Comparison of ENCODE assay signal across 2 cellular contexts in the genomic region with DNA sequence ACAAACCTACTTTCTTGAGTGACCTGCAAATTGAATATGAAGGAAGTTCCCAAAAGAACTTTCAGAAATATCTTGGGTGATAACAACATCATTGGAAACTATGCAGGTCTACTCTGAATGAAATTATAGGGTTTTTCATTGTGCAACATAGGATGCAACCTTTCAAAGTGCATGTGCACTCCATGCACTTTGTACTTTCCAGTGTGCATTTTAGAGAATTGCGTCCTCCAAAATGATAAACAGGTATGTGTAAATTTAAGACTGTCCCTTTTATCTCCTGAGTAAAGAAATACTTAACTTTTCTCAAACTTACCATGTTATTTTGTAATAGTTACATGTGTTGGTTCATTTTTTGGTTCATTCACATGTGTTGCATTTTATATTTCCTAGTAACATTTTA.
TF ChIP-seq lines count a peak whose summit lies in the region.

No MANE protein-coding gene starts in this region.

TF ChIP-seq in IMR-90, 13 proteins besides CTCF, POLR2A, EP300 and RAD21:
- no peak for TF ChIP-seq NFE2L2 (IDR thresholded peaks at IDR 0.05; ENCODE audit: low read depth, low read length)

TF ChIP-seq in HepG2, 621 proteins besides CTCF, POLR2A, EP300 and RAD21 (continues in another document):
- peak; percentile 40; the same call in 1 of the 2 replicates for TF ChIP-seq BCL6 (CRISPR knock-in tag; IDR thresholded peaks at IDR 0.05)
- no peak for TF ChIP-seq CENPT (CRISPR knock-in tag; IDR thresholded peaks at IDR 0.05; ENCODE audit: low read depth)
- TF ChIP-seq PHF5A (CRISPR knock-in tag; IDR thresholded peaks at IDR 0.05; ENCODE audit: low read depth, unreplicated experiment), result no peak
- TF ChIP-seq, protein P1, sequence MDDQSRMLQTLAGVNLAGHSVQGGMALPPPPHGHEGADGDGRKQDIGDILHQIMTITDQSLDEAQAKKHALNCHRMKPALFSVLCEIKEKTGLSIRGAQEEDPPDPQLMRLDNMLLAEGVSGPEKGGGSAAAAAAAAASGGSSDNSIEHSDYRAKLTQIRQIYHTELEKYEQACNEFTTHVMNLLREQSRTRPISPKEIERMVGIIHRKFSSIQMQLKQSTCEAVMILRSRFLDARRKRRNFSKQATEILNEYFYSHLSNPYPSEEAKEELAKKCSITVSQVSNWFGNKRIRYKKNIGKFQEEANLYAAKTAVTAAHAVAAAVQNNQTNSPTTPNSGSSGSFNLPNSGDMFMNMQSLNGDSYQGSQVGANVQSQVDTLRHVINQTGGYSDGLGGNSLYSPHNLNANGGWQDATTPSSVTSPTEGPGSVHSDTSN (CRISPR knock-in tag; IDR thresholded peaks at IDR 0.05; ENCODE audit: borderline replicate concordance), result no peak
- no peak for TF ChIP-seq WIZ (CRISPR knock-in tag; IDR thresholded peaks at IDR 0.05)
- TF ChIP-seq FOXA3 (CRISPR knock-in tag; IDR thresholded peaks at IDR 0.05), result peak; percentile 57; the same call in 1 of the 2 replicates
- no peak for TF ChIP-seq YY1 (IDR thresholded peaks at IDR 0.05; ENCODE audit: insufficient read depth, insufficient replicate concordance, low read depth, low read length)
- no peak for TF ChIP-seq FOXP1 (IDR thresholded peaks at IDR 0.05)
- peak; percentile 70; the same call in 1 of the 2 replicates for TF ChIP-seq FOXP1 (CRISPR knock-in tag; IDR thresholded peaks at IDR 0.05)
- peak; percentile 22; the same call in 1 of the 2 replicates for TF ChIP-seq NR2F6 (IDR thresholded peaks at IDR 0.05)
- TF ChIP-seq NR2F6 (CRISPR knock-in tag; IDR thresholded peaks at IDR 0.05), result peak; percentile 15; the same call in 1 of the 2 replicates
- TF ChIP-seq, protein P2, sequence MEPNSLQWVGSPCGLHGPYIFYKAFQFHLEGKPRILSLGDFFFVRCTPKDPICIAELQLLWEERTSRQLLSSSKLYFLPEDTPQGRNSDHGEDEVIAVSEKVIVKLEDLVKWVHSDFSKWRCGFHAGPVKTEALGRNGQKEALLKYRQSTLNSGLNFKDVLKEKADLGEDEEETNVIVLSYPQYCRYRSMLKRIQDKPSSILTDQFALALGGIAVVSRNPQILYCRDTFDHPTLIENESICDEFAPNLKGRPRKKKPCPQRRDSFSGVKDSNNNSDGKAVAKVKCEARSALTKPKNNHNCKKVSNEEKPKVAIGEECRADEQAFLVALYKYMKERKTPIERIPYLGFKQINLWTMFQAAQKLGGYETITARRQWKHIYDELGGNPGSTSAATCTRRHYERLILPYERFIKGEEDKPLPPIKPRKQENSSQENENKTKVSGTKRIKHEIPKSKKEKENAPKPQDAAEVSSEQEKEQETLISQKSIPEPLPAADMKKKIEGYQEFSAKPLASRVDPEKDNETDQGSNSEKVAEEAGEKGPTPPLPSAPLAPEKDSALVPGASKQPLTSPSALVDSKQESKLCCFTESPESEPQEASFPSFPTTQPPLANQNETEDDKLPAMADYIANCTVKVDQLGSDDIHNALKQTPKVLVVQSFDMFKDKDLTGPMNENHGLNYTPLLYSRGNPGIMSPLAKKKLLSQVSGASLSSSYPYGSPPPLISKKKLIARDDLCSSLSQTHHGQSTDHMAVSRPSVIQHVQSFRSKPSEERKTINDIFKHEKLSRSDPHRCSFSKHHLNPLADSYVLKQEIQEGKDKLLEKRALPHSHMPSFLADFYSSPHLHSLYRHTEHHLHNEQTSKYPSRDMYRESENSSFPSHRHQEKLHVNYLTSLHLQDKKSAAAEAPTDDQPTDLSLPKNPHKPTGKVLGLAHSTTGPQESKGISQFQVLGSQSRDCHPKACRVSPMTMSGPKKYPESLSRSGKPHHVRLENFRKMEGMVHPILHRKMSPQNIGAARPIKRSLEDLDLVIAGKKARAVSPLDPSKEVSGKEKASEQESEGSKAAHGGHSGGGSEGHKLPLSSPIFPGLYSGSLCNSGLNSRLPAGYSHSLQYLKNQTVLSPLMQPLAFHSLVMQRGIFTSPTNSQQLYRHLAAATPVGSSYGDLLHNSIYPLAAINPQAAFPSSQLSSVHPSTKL (CRISPR knock-in tag; IDR thresholded peaks at IDR 0.05), result peak; percentile 66
- TF ChIP-seq ARNT2 (CRISPR knock-in tag; IDR thresholded peaks at IDR 0.05; ENCODE audit: low read depth), result no peak
- TF ChIP-seq, protein P3, sequence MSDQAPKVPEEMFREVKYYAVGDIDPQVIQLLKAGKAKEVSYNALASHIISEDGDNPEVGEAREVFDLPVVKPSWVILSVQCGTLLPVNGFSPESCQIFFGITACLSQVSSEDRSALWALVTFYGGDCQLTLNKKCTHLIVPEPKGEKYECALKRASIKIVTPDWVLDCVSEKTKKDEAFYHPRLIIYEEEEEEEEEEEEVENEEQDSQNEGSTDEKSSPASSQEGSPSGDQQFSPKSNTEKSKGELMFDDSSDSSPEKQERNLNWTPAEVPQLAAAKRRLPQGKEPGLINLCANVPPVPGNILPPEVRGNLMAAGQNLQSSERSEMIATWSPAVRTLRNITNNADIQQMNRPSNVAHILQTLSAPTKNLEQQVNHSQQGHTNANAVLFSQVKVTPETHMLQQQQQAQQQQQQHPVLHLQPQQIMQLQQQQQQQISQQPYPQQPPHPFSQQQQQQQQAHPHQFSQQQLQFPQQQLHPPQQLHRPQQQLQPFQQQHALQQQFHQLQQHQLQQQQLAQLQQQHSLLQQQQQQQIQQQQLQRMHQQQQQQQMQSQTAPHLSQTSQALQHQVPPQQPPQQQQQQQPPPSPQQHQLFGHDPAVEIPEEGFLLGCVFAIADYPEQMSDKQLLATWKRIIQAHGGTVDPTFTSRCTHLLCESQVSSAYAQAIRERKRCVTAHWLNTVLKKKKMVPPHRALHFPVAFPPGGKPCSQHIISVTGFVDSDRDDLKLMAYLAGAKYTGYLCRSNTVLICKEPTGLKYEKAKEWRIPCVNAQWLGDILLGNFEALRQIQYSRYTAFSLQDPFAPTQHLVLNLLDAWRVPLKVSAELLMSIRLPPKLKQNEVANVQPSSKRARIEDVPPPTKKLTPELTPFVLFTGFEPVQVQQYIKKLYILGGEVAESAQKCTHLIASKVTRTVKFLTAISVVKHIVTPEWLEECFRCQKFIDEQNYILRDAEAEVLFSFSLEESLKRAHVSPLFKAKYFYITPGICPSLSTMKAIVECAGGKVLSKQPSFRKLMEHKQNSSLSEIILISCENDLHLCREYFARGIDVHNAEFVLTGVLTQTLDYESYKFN (CRISPR knock-in tag; conservative IDR thresholded peaks at IDR 0.05), result peak; percentile 78
- TF ChIP-seq ZNF232 (CRISPR knock-in tag; IDR thresholded peaks at IDR 0.05; ENCODE audit: borderline replicate concordance), result no peak
- TF ChIP-seq SOX13 (IDR thresholded peaks at IDR 0.05), result no peak
- TF ChIP-seq SOX13 (CRISPR knock-in tag; conservative IDR thresholded peaks at IDR 0.05 in 1 of 2, IDR thresholded peaks at IDR 0.05 in 1 of 2), result peak in 1 of 2 experiments; percentile 48; a peak in 1 of 4 replicates
- TF ChIP-seq FOXO1 (CRISPR knock-in tag; IDR thresholded peaks at IDR 0.05), result peak; percentile 65; the same call in 1 of the 2 replicates
- peak; percentile 76 for TF ChIP-seq CEBPG (CRISPR knock-in tag; IDR thresholded peaks at IDR 0.05)
- no peak for TF ChIP-seq ZNF20 (CRISPR knock-in tag; IDR thresholded peaks at IDR 0.05)
- no peak for TF ChIP-seq SMARCE1 (IDR thresholded peaks at IDR 0.05; ENCODE audit: borderline replicate concordance)
- TF ChIP-seq TCF7 (IDR thresholded peaks at IDR 0.05; ENCODE audit: low read depth), result peak; percentile 14; the same call in 1 of the 2 replicates
- TF ChIP-seq CREM (IDR thresholded peaks at IDR 0.05), result peak; percentile 42; the same call in 1 of the 2 replicates
- no peak for TF ChIP-seq CREM (CRISPR knock-in tag; IDR thresholded peaks at IDR 0.05)
- peak; percentile 56; the same call in 1 of the 2 replicates for TF ChIP-seq SMAD3 (CRISPR knock-in tag; IDR thresholded peaks at IDR 0.05)
- peak; percentile 88 for TF ChIP-seq NCOR1 (IDR thresholded peaks at IDR 0.05; ENCODE audit: borderline replicate concordance, low read length)
- peak; percentile 45; the same call in 1 of the 2 replicates for TF ChIP-seq SOX5 (CRISPR knock-in tag; IDR thresholded peaks at IDR 0.05; ENCODE audit: borderline replicate concordance)
- no peak for TF ChIP-seq XBP1 (CRISPR knock-in tag; IDR thresholded peaks at IDR 0.05)
- TF ChIP-seq MED1 (CRISPR knock-in tag; IDR thresholded peaks at IDR 0.05), result peak; percentile 37; the same call in 1 of the 2 replicates
- 0 out of 2 replicates have a peak, but pooled peaks have one; percentile 67 for TF ChIP-seq MBD4 (IDR thresholded peaks at IDR 0.05; ENCODE audit: borderline replicate concordance, low read length)
- TF ChIP-seq GATAD2A (CRISPR knock-in tag; IDR thresholded peaks at IDR 0.05), result peak; percentile 75
- 0 out of 2 replicates have a peak, but pooled peaks have one; percentile 44 for TF ChIP-seq HMG20A (CRISPR knock-in tag; IDR thresholded peaks at IDR 0.05; ENCODE audit: borderline replicate concordance)
- 0 out of 2 replicates have a peak, but pooled peaks have one; percentile 23 for TF ChIP-seq NFIC (IDR thresholded peaks at IDR 0.05; ENCODE audit: low read length)
- TF ChIP-seq ZNF782 (CRISPR knock-in tag; IDR thresholded peaks at IDR 0.05; ENCODE audit: borderline replicate concordance), result no peak
- TF ChIP-seq KLF11 (CRISPR knock-in tag; IDR thresholded peaks at IDR 0.05), result no peak
- TF ChIP-seq ZNF207 (IDR thresholded peaks at IDR 0.05; ENCODE audit: borderline replicate concordance), result no peak
- no peak for TF ChIP-seq RFX3 (CRISPR knock-in tag; IDR thresholded peaks at IDR 0.05)
- TF ChIP-seq, protein P4, sequence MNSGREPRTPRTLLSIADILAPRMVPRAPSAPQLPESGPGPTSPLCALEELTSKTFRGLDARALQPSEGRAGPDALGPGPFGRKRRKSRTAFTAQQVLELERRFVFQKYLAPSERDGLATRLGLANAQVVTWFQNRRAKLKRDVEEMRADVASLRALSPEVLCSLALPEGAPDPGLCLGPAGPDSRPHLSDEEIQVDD (CRISPR knock-in tag; IDR thresholded peaks at IDR 0.05; ENCODE audit: borderline replicate concordance), result no peak
- TF ChIP-seq, protein P5, sequence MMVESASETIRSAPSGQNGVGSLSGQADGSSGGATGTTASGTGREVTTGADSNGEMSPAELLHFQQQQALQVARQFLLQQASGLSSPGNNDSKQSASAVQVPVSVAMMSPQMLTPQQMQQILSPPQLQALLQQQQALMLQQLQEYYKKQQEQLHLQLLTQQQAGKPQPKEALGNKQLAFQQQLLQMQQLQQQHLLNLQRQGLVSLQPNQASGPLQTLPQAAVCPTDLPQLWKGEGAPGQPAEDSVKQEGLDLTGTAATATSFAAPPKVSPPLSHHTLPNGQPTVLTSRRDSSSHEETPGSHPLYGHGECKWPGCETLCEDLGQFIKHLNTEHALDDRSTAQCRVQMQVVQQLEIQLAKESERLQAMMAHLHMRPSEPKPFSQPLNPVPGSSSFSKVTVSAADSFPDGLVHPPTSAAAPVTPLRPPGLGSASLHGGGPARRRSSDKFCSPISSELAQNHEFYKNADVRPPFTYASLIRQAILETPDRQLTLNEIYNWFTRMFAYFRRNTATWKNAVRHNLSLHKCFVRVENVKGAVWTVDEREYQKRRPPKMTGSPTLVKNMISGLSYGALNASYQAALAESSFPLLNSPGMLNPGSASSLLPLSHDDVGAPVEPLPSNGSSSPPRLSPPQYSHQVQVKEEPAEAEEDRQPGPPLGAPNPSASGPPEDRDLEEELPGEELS (CRISPR knock-in tag; IDR thresholded peaks at IDR 0.05), result 0 out of 2 replicates have a peak, but pooled peaks have one; percentile 38
- peak; percentile 43; the same call in 1 of the 2 replicates for TF ChIP-seq HDAC2 (CRISPR knock-in tag; IDR thresholded peaks at IDR 0.05)
- no peak for TF ChIP-seq ZNF549 (CRISPR knock-in tag; IDR thresholded peaks at IDR 0.05)
- TF ChIP-seq ETV5 (CRISPR knock-in tag; IDR thresholded peaks at IDR 0.05; ENCODE audit: borderline replicate concordance), result 0 out of 2 replicates have a peak, but pooled peaks have one; percentile 14
- TF ChIP-seq, protein P6, sequence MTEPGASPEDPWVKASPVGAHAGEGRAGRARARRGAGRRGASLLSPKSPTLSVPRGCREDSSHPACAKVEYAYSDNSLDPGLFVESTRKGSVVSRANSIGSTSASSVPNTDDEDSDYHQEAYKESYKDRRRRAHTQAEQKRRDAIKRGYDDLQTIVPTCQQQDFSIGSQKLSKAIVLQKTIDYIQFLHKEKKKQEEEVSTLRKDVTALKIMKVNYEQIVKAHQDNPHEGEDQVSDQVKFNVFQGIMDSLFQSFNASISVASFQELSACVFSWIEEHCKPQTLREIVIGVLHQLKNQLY (CRISPR knock-in tag; IDR thresholded peaks at IDR 0.05), result peak; percentile 16; the same call in 1 of the 2 replicates
- TF ChIP-seq, protein P7, sequence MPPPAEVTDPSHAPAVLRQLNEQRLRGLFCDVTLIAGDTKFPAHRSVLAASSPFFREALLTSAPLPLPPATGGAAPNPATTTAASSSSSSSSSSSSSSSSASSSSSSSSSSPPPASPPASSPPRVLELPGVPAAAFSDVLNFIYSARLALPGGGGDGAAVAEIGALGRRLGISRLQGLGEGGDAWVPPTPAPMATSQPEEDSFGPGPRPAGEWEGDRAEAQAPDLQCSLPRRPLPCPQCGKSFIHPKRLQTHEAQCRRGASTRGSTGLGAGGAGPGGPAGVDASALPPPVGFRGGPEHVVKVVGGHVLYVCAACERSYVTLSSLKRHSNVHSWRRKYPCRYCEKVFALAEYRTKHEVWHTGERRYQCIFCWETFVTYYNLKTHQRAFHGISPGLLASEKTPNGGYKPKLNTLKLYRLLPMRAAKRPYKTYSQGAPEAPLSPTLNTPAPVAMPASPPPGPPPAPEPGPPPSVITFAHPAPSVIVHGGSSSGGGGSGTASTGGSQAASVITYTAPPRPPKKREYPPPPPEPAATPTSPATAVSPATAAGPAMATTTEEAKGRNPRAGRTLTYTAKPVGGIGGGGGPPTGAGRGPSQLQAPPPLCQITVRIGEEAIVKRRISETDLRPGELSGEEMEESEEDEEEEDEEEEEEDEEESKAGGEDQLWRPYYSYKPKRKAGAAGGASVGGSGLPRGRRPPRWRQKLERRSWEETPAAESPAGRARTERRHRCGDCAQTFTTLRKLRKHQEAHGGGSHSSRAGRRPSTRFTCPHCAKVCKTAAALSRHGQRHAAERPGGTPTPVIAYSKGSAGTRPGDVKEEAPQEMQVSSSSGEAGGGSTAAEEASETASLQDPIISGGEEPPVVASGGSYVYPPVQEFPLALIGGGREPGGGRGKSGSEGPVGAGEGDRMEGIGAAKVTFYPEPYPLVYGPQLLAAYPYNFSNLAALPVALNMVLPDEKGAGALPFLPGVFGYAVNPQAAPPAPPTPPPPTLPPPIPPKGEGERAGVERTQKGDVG (CRISPR knock-in tag; IDR thresholded peaks at IDR 0.05; ENCODE audit: borderline replicate concordance), result no peak
- no peak for TF ChIP-seq ZMYM4 (CRISPR knock-in tag; IDR thresholded peaks at IDR 0.05)
- TF ChIP-seq TAF15 (IDR thresholded peaks at IDR 0.05; ENCODE audit: low read depth, low read length, poor library complexity, severe bottlenecking), result no peak
- TF ChIP-seq HNF4G (IDR thresholded peaks at IDR 0.05; ENCODE audit: borderline replicate concordance, low read depth, low read length), result peak; percentile 58; the same call in 1 of the 2 replicates
- TF ChIP-seq HNF4G (CRISPR knock-in tag; IDR thresholded peaks at IDR 0.05; ENCODE audit: borderline replicate concordance, low read depth), result no peak
- TF ChIP-seq SAP130 (CRISPR knock-in tag; IDR thresholded peaks at IDR 0.05; ENCODE audit: low read depth), result no peak
- TF ChIP-seq NFKB2 (CRISPR knock-in tag; IDR thresholded peaks at IDR 0.05; ENCODE audit: borderline replicate concordance), result no peak
- no peak for TF ChIP-seq ZFYVE20 (CRISPR knock-in tag; IDR thresholded peaks at IDR 0.05; ENCODE audit: borderline replicate concordance, low read depth)
